Comparison of ENCODE assay signal across 16 cellular contexts in genomic region chr1:85372683-85373446, GRCh38.
A peak's percentile ranks its signal among the peaks of the same experiment; 100 is the strongest.
DNase-seq lines count a peak whose midpoint lies in the region; TF ChIP-seq lines count a peak whose summit lies in the region.
"Had no signal": no experiment of that assay in that cellular context is flagged by ENCODE, and none has a peak within 500 bp of the region (broad histone marks: within the 10 kb centered on the region; RNA-seq: fewer than 3 reads in every experiment).

No MANE protein-coding gene starts in this region.

- no peak overlapping the region for H3K27ac Mint-ChIP-seq in MCF 10A (ENCODE audit: low read depth, unreplicated experiment)
- no peak overlapping the region for H3K27ac Mint-ChIP-seq in activated CD4-positive, alpha-beta memory T cell treated with anti-CD3 and anti-CD28 coated beads, Interleukin-2, amount 10 ng/mL, durations not matched to agents 7 days and 5 days
- H3K27ac Mint-ChIP-seq: activated CD4-positive, alpha-beta T cell treated with anti-CD3 and anti-CD28 coated beads, Interleukin-2, amount 10 ng/mL, durations not matched to agents 7 days and 5 days; activated T-cell treated with anti-CD3 and anti-CD28 coated beads, Interleukin-2, amount 50 U/mL, for 72 hours; effector memory CD8-positive, alpha-beta T cell had no signal

- intact Hi-C loops in MCF 10A (cut with micrococcal nuclease) (no loop called here), breast epithelium (cut with DNase I; ENCODE audit: low total_unique reads) (no loop called here), colonic mucosa (cut with DNase I) (no loop called here)

- no peaks in the 10 kb centered on the region for H3K9me2 ChIP-seq in Karpas-422 (replicated peaks; ENCODE audit: insufficient read depth, low read length)

- H3K27me3 ChIP-seq in breast epithelium (no peaks in the 10 kb centered on the region), brain microvascular endothelial cell (replicated peaks) (no peaks in the 10 kb centered on the region), colonic mucosa (no peaks in the 10 kb centered on the region), Karpas-422 (ENCODE audit: low read length) (no peaks in the 10 kb centered on the region)

- H3K4me1 ChIP-seq in breast epithelium (no peaks in the 10 kb centered on the region), colonic mucosa (no peaks in the 10 kb centered on the region), Karpas-422 (ENCODE audit: low read length) (no peaks in the 10 kb centered on the region)

- H3K36me3 ChIP-seq in breast epithelium = no peaks in the 10 kb centered on the region
- no peaks in the 10 kb centered on the region for H3K36me3 ChIP-seq in brain microvascular endothelial cell (replicated peaks)
- no peaks in the 10 kb centered on the region for H3K36me3 ChIP-seq in colonic mucosa
- H3K36me3 ChIP-seq in Karpas-422 (ENCODE audit: insufficient read depth, low read length) = no peaks in the 10 kb centered on the region
- H3K36me3 ChIP-seq: thoracic aorta had no signal

- BruUV-seq in MCF 10A (replicated peaks; lab: Mats Ljungman, UMichigan) = no TSS peak

- no peaks in the 10 kb centered on the region for H3K9me3 Mint-ChIP-seq in MCF 10A (ENCODE audit: unreplicated experiment)
- no peaks in the 10 kb centered on the region for H3K9me3 Mint-ChIP-seq in activated CD4-positive, alpha-beta memory T cell treated with anti-CD3 and anti-CD28 coated beads, Interleukin-2, amount 10 ng/mL, durations not matched to agents 7 days and 5 days
- H3K9me3 Mint-ChIP-seq: activated CD4-positive, alpha-beta T cell treated with anti-CD3 and anti-CD28 coated beads, Interleukin-2, amount 10 ng/mL, durations not matched to agents 7 days and 5 days; activated T-cell treated with anti-CD3 and anti-CD28 coated beads, Interleukin-2, amount 50 U/mL, for 72 hours; effector memory CD8-positive, alpha-beta T cell had no signal

- H3K27me3 Mint-ChIP-seq in MCF 10A (ENCODE audit: insufficient read depth, unreplicated experiment) = no peaks in the 10 kb centered on the region
- H3K27me3 Mint-ChIP-seq in activated CD4-positive, alpha-beta memory T cell treated with anti-CD3 and anti-CD28 coated beads, Interleukin-2, amount 10 ng/mL, durations not matched to agents 7 days and 5 days = peaks cover 11% of the 10 kb centered on the region

- peak; percentile 46 for DNase-seq in MCF 10A (ENCODE audit: unreplicated experiment)
- no peak for DNase-seq in breast epithelium (ENCODE audit: low spot score in 2 of 2)
- peak; percentile 43 for DNase-seq in brain microvascular endothelial cell
- peak; percentile 10 for DNase-seq in kidney glomerular epithelial cell (lab: John Stamatoyannopoulos, UW)
- no peak for DNase-seq in activated CD4-positive, alpha-beta memory T cell treated with anti-CD3 and anti-CD28 coated beads, Interleukin-2, amount 10 ng/mL, durations not matched to agents 7 days and 5 days
- no peak for DNase-seq in erythroblast (lab: John Stamatoyannopoulos, UW)
- DNase-seq in colonic mucosa = no peak
- DNase-seq in Karpas-422 = no peak
- DNase-seq: activated CD4-positive, alpha-beta T cell treated with anti-CD3 and anti-CD28 coated beads, Interleukin-2, amount 10 ng/mL, durations not matched to agents 7 days and 5 days; activated T-cell treated with anti-CD3 and anti-CD28 coated beads, Interleukin-2, amount 50 U/mL, for 72 hours; effector memory CD8-positive, alpha-beta T cell; left ventricle myocardium superior; NCI-H510A treated with DMSO at 0.1 percent for 48 hours; stimulated activated CD4-positive, alpha-beta T cell treated with anti-CD3 and anti-CD28 coated beads, Interleukin-15, amount 100 ng/mL, for 24 hours had no signal

- H4K20me1 ChIP-seq in Karpas-422 (ENCODE audit: insufficient read depth, low read depth, low read length) = no peaks in the 10 kb centered on the region

- H3K4me3 ChIP-seq in breast epithelium (no peak overlapping the region), brain microvascular endothelial cell (ENCODE audit: low read depth, low read length) (no peak overlapping the region), colonic mucosa (no peak overlapping the region), Karpas-422 (ENCODE audit: low read length) (no peak overlapping the region)
- H3K4me3 ChIP-seq: thoracic aorta had no signal

- no peak overlapping the region for H3K4me3 Mint-ChIP-seq in MCF 10A (ENCODE audit: unreplicated experiment)
- H3K4me3 Mint-ChIP-seq in activated CD4-positive, alpha-beta memory T cell treated with anti-CD3 and anti-CD28 coated beads, Interleukin-2, amount 10 ng/mL, durations not matched to agents 7 days and 5 days = no peak overlapping the region
- H3K4me3 Mint-ChIP-seq: activated CD4-positive, alpha-beta T cell treated with anti-CD3 and anti-CD28 coated beads, Interleukin-2, amount 10 ng/mL, durations not matched to agents 7 days and 5 days; activated T-cell treated with anti-CD3 and anti-CD28 coated beads, Interleukin-2, amount 50 U/mL, for 72 hours; effector memory CD8-positive, alpha-beta T cell had no signal

- peaks cover 6% of the 10 kb centered on the region for H3K4me1 Mint-ChIP-seq in MCF 10A (ENCODE audit: insufficient read depth, unreplicated experiment)
- H3K4me1 Mint-ChIP-seq in activated CD4-positive, alpha-beta memory T cell treated with anti-CD3 and anti-CD28 coated beads, Interleukin-2, amount 10 ng/mL, durations not matched to agents 7 days and 5 days = no peaks in the 10 kb centered on the region
- H3K4me1 Mint-ChIP-seq: activated CD4-positive, alpha-beta T cell treated with anti-CD3 and anti-CD28 coated beads, Interleukin-2, amount 10 ng/mL, durations not matched to agents 7 days and 5 days had no signal

- H3K4me2 ChIP-seq in Karpas-422 (ENCODE audit: low read depth, low read length, poor library complexity, severe bottlenecking) = no peak overlapping the region

- H3K9me3 ChIP-seq in breast epithelium = no peaks in the 10 kb centered on the region
- no peaks in the 10 kb centered on the region for H3K9me3 ChIP-seq in colonic mucosa
- no peaks in the 10 kb centered on the region for H3K9me3 ChIP-seq in Karpas-422 (ENCODE audit: low read length)
- H3K9me3 ChIP-seq: thoracic aorta had no signal

- POLR2A ChIA-PET in MCF 10A (lab: Yijun Ruan, JAX) = interaction anchor here (0.5 to 2.9 kb wide), 10 partner anchors 10 to 207 kb away, joined by 3 to 14 read pairs (median 4); partner anchors contain the start of gene BCL10
- POLR2A ChIA-PET in activated CD4-positive, alpha-beta memory T cell treated with anti-CD3 and anti-CD28 coated beads, Interleukin-2, amount 10 ng/mL, durations not matched to agents 7 days and 5 days (lab: Charles Lee) = no interaction called here

- H3K27ac ChIP-seq in breast epithelium (no peak overlapping the region), brain microvascular endothelial cell (peak overlapping the region; percentile 28), colonic mucosa (no peak overlapping the region), Karpas-422 (ENCODE audit: low read length) (no peak overlapping the region)
- H3K27ac ChIP-seq: 22Rv1, thoracic aorta had no signal

- in situ Hi-C loops in brain microvascular endothelial cell (cut with HindIII; ENCODE audit: low pct_ligation_motif_present, low sequenced_read_pairs) = no loop called here

- H3K79me2 ChIP-seq in Karpas-422 (ENCODE audit: low read length) = no peaks in the 10 kb centered on the region

- no peak for TF ChIP-seq POLR2A in breast epithelium (IDR thresholded peaks at IDR 0.05)
- TF ChIP-seq POLR2A in erythroblast (IDR thresholded peaks at IDR 0.05; ENCODE audit: low read length) = no peak

- no peak overlapping the region for H3K9ac ChIP-seq in colonic mucosa (ENCODE audit: low read depth in 2 of 2, low read length in 2 of 2)
- H3K9ac ChIP-seq in Karpas-422 (ENCODE audit: low read length) = no peak overlapping the region

- TF ChIP-seq CTCF in MCF 10A (IDR thresholded peaks at IDR 0.05; ENCODE audit: unreplicated experiment) = no peak
- no peak for TF ChIP-seq CTCF in breast epithelium (IDR thresholded peaks at IDR 0.05)
- TF ChIP-seq CTCF in brain microvascular endothelial cell (IDR thresholded peaks at IDR 0.05; ENCODE audit: low read depth, low read length, missing control alignments) = no peak
- no peak for TF ChIP-seq CTCF in colonic mucosa (IDR thresholded peaks at IDR 0.05)

- H2AFZ ChIP-seq in Karpas-422 (ENCODE audit: low read length) = no peak overlapping the region

- CTCF ChIA-PET in MCF 10A (lab: Yijun Ruan, JAX) = interaction anchor here (1.1 to 1.9 kb wide), 5 partner anchors 9 to 208 kb away, joined by 4 to 6 read pairs (median 5); partner anchors contain the start of gene CCN1
- CTCF ChIA-PET in activated CD4-positive, alpha-beta memory T cell treated with anti-CD3 and anti-CD28 coated beads, Interleukin-2, amount 10 ng/mL, durations not matched to agents 7 days and 5 days (lab: Charles Lee) = no interaction called here

- H3K36me3 Mint-ChIP-seq in MCF 10A (ENCODE audit: insufficient read depth, unreplicated experiment) = no peaks in the 10 kb centered on the region
- no peaks in the 10 kb centered on the region for H3K36me3 Mint-ChIP-seq in activated CD4-positive, alpha-beta memory T cell treated with anti-CD3 and anti-CD28 coated beads, Interleukin-2, amount 10 ng/mL, durations not matched to agents 7 days and 5 days (ENCODE audit: low read depth)

Comparison
In these comparisons a context has a peak if more than half of its experiments do, and no peak if none do; other contexts are left out.
1. DNase-seq: peak in MCF 10A (single experiment), brain microvascular endothelial cell (single experiment) and kidney glomerular epithelial cell (single experiment); none in breast epithelium (0 of 2), activated CD4-positive, alpha-beta memory T cell treated with anti-CD3 and anti-CD28 coated beads, Interleukin-2, amount 10 ng/mL, durations not matched to agents 7 days and 5 days (single experiment), erythroblast (0 of 2), colonic mucosa (single experiment) and Karpas-422 (single experiment).